16 cellular contexts compared by ENCODE assay signal in the genomic region with DNA sequence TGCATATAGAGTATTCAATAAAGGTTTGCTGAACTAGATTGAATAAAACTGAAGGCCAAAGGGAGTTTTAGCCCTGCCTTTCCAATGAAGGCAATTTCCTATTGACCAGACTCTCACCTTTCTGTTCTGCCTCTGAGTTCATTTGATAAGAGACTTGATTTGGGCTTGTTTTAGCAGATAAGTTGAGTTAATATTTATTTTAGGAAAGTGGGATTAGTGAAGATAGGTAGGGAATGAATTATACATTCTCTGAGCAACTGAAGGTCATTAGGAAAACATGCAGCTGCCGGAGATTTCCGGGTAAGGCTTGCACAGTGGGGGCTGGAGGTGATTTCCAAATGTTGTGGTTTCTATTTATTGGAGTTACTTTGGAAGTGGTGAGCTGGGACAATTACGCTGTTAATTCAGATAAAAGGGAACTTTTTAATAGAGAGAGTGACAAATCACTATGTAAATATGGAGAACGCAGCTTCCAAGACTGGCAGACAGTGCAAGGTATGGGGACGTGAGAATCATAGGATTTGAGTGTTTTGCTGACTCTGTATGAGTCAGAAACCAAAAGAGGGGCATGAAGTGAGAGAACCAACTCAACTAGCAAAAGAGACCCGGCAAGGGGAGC.
A peak's percentile ranks its signal among the peaks of the same experiment; 100 is the strongest.
DNase-seq lines count a peak whose midpoint lies in the region; TF ChIP-seq lines count a peak whose summit lies in the region.
"Had no signal": no experiment of that assay in that cellular context is flagged by ENCODE, and none has a peak within 500 bp of the region (broad histone marks: within the 10 kb centered on the region; RNA-seq: fewer than 3 reads in every experiment).

No MANE protein-coding gene starts in this region.

- H3K9me3 ChIP-seq in hepatocyte (ENCODE audit: low read depth), result no peaks in the 10 kb centered on the region
- no peaks in the 10 kb centered on the region for H3K9me3 ChIP-seq in MG63
- H3K9me3 ChIP-seq: left ventricle myocardium inferior had no signal

- H3K27me3 Mint-ChIP-seq in type B pancreatic cell, result no peaks in the 10 kb centered on the region
- no peaks in the 10 kb centered on the region for H3K27me3 Mint-ChIP-seq in activated CD4-positive, alpha-beta T cell treated with anti-CD3 and anti-CD28 coated beads, Interleukin-2, amount 10 ng/mL, durations not matched to agents 7 days and 5 days
- H3K27me3 Mint-ChIP-seq: IgD-negative memory B cell had no signal

- CTCF ChIA-PET in activated CD4-positive, alpha-beta T cell treated with anti-CD3 and anti-CD28 coated beads, Interleukin-2, amount 10 ng/mL, durations not matched to agents 7 days and 5 days (lab: Charles Lee), result no interaction called here

- POLR2A ChIA-PET in activated CD4-positive, alpha-beta T cell treated with anti-CD3 and anti-CD28 coated beads, Interleukin-2, amount 10 ng/mL, durations not matched to agents 7 days and 5 days (lab: Charles Lee), result no interaction called here

- no peaks in the 10 kb centered on the region for H4K20me1 ChIP-seq in hepatocyte (ENCODE audit: insufficient read depth, poor library complexity, severe bottlenecking)

- no peaks in the 10 kb centered on the region for H3K36me3 Mint-ChIP-seq in type B pancreatic cell
- H3K36me3 Mint-ChIP-seq in activated CD4-positive, alpha-beta T cell treated with anti-CD3 and anti-CD28 coated beads, Interleukin-2, amount 10 ng/mL, durations not matched to agents 7 days and 5 days (ENCODE audit: low read depth), result no peaks in the 10 kb centered on the region
- H3K36me3 Mint-ChIP-seq: brain, IgD-negative memory B cell had no signal

- peak overlapping the region; percentile 42 for H3K4me2 ChIP-seq in hepatocyte

- no peaks in the 10 kb centered on the region for H3K79me2 ChIP-seq in hepatocyte

- H3K4me3 ChIP-seq in hepatocyte, result no peak overlapping the region
- no peak overlapping the region for H3K4me3 ChIP-seq in MG63
- H3K4me3 ChIP-seq: left ventricle myocardium inferior, skin epidermis had no signal

- H3K36me3 ChIP-seq in hepatocyte (replicated peaks; ENCODE audit: insufficient read depth, low read depth), result no peaks in the 10 kb centered on the region
- H3K36me3 ChIP-seq in MG63, result no peaks in the 10 kb centered on the region
- H3K36me3 ChIP-seq: left ventricle myocardium inferior had no signal

- H3K27me3 ChIP-seq in hepatocyte, result no peaks in the 10 kb centered on the region
- H3K27me3 ChIP-seq in MG63, result no peaks in the 10 kb centered on the region

- DNase-seq in DMS153 (lab: John Stamatoyannopoulos, UW) (peak; percentile 28), DMS153 treated with DMSO at 0.1 percent for 48 hours (lab: John Stamatoyannopoulos, UW; ENCODE audit: unreplicated experiment) (no peak), SW480 (ENCODE audit: low spot score) (peak; percentile 73), hepatocyte (ENCODE audit: low spot score) (peak; percentile 20), type B pancreatic cell (ENCODE audit: extremely low spot score, unreplicated experiment) (no peak), MG63 (no peak)
- no peak for DNase-seq in activated CD4-positive, alpha-beta T cell treated with anti-CD3 and anti-CD28 coated beads, Interleukin-2, amount 10 ng/mL, durations not matched to agents 7 days and 5 days
- no peak for DNase-seq in NK-92 treated with Interleukin-12 subunit alpha and Interleukin-12 subunit beta, amount 100 ng/mL, for 24 hours (lab: John Stamatoyannopoulos, UW)
- DNase-seq: activated CD4-positive, alpha-beta T cell treated with anti-CD3 and anti-CD28 coated beads for 4 hours; left ventricle myocardium inferior; NCI-H2029 had no signal

- H3K4me1 ChIP-seq in hepatocyte (ENCODE audit: insufficient read depth), result peaks cover 21% of the 10 kb centered on the region

- 39% methylated on average over 6 of the region's 6 CpGs for WGBS in hepatocyte (ENCODE audit: low lambda C conversion rate, missing lambda C conversion rate)

- H3K9me2 ChIP-seq in hepatocyte (replicated peaks; ENCODE audit: insufficient read depth), result no peaks in the 10 kb centered on the region

- H3K4me1 Mint-ChIP-seq in type B pancreatic cell (ENCODE audit: unreplicated experiment), result no peaks in the 10 kb centered on the region
- H3K4me1 Mint-ChIP-seq in activated CD4-positive, alpha-beta T cell treated with anti-CD3 and anti-CD28 coated beads, Interleukin-2, amount 10 ng/mL, durations not matched to agents 7 days and 5 days, result peaks cover 20% of the 10 kb centered on the region

- peak overlapping the region; percentile 6 for H3K4me3 Mint-ChIP-seq in type B pancreatic cell
- H3K4me3 Mint-ChIP-seq in activated CD4-positive, alpha-beta T cell treated with anti-CD3 and anti-CD28 coated beads, Interleukin-2, amount 10 ng/mL, durations not matched to agents 7 days and 5 days, result no peak overlapping the region
- H3K4me3 Mint-ChIP-seq: brain, nephron had no signal

- H3K27ac ChIP-seq in hepatocyte, result peak overlapping the region; percentile 2
- H3K27ac ChIP-seq: 22Rv1, left ventricle myocardium inferior, skin epidermis had no signal

- no peak overlapping the region for H2AFZ ChIP-seq in hepatocyte

- no peak for TF ChIP-seq CTCF in hepatocyte (IDR thresholded peaks at IDR 0.05; ENCODE audit: poor library complexity)
- no peak for TF ChIP-seq CTCF in type B pancreatic cell (conservative IDR thresholded peaks at IDR 0.05)

- H3K9me3 Mint-ChIP-seq in type B pancreatic cell, result no peaks in the 10 kb centered on the region
- peaks cover 7% of the 10 kb centered on the region for H3K9me3 Mint-ChIP-seq in activated CD4-positive, alpha-beta T cell treated with anti-CD3 and anti-CD28 coated beads, Interleukin-2, amount 10 ng/mL, durations not matched to agents 7 days and 5 days
- H3K9me3 Mint-ChIP-seq: brain, IgD-negative memory B cell, nephron had no signal

- H3K27ac Mint-ChIP-seq in type B pancreatic cell, result no peak overlapping the region
- H3K27ac Mint-ChIP-seq in activated CD4-positive, alpha-beta T cell treated with anti-CD3 and anti-CD28 coated beads, Interleukin-2, amount 10 ng/mL, durations not matched to agents 7 days and 5 days, result no peak overlapping the region
- H3K27ac Mint-ChIP-seq: brain, IgD-negative memory B cell, nephron had no signal

Comparison
In these comparisons a context has a peak if more than half of its experiments do, and no peak if none do; other contexts are left out.
1. DNase-seq: peak in DMS153 (single experiment), SW480 (single experiment) and hepatocyte (single experiment); none in DMS153 treated with DMSO at 0.1 percent for 48 hours (single experiment), type B pancreatic cell (single experiment), MG63 (single experiment), activated CD4-positive, alpha-beta T cell treated with anti-CD3 and anti-CD28 coated beads, Interleukin-2, amount 10 ng/mL, durations not matched to agents 7 days and 5 days (single experiment) and NK-92 treated with Interleukin-12 subunit alpha and Interleukin-12 subunit beta, amount 100 ng/mL, for 24 hours (single experiment).